In genomic region chr6:131116755-131117360, GRCh38 we compare ENCODE assay signal across 8 cellular contexts. TPM values are rescaled to one million over a fixed set of nuclear protein-coding genes. Genes with fewer than 3 reads are reported as not detected.
A peak's percentile ranks its signal among the peaks of the same experiment; 100 is the strongest.
DNase-seq lines count a peak whose midpoint lies in the region; ATAC-seq, FAIRE-seq and TF ChIP-seq lines count a peak whose summit lies in the region.

No MANE protein-coding gene starts in this region.

- peak; percentile 14 for DNase-seq in RCC 7860 (ENCODE audit: low spot score)
- peak; percentile 68 for DNase-seq in fibroblast of mammary gland (ENCODE audit: low read depth)
- no peak for DNase-seq in gastrocnemius medialis
- no peak for DNase-seq in activated naive CD4-positive, alpha-beta T cell treated with anti-CD3 and anti-CD28 coated beads, Interleukin-2, amount 50 U/mL, for 16 hours
- DNase-seq in NCI-H510A (lab: John Stamatoyannopoulos, UW) = no peak
- DNase-seq in hepatic stellate cell (ENCODE audit: low spot score) = no peak

- TF ChIP-seq POLR2A in gastrocnemius medialis (IDR thresholded peaks at IDR 0.05) = no peak

- H3K9me3 ChIP-seq in gastrocnemius medialis = no peaks in the 10 kb centered on the region

- H3K4me1 ChIP-seq in gastrocnemius medialis = no peaks in the 10 kb centered on the region

- H3K4me3 ChIP-seq in fibroblast of mammary gland (ENCODE audit: control insufficient read depth, low read depth, low read length) (no peak overlapping the region), gastrocnemius medialis (no peak overlapping the region)

- peak; percentile 90 for FAIRE-seq in RCC 7860 (lab: Jason Lieb, UNC)

- in situ Hi-C loops in gastrocnemius medialis (cut with MboI; ENCODE audit: low sequenced_read_pairs in 4 of 4) = loop anchor here (5.0 kb wide), 2 partner anchors 230 to 235 kb away; no protein-coding TSS in a partner anchor

- no peaks in the 10 kb centered on the region for H3K36me3 ChIP-seq in gastrocnemius medialis

- intact Hi-C loops in gastrocnemius medialis (cut with DNase I; ENCODE audit: low total_unique reads) = loop anchor here (1.0 to 5.0 kb wide), 2 partner anchors 50 to 231 kb away; no protein-coding TSS in a partner anchor

- peak; percentile 70 for ATAC-seq in GM21529 (IDR thresholded peaks at IDR 0.05; ENCODE audit: unreplicated experiment)
- ATAC-seq in gastrocnemius medialis = no peak

- H3K27me3 ChIP-seq in gastrocnemius medialis = no peaks in the 10 kb centered on the region

- TF ChIP-seq CTCF in C4-2B (conservative IDR thresholded peaks at IDR 0.05) = peak; percentile 74
- TF ChIP-seq CTCF in fibroblast of mammary gland (conservative IDR thresholded peaks at IDR 0.05; ENCODE audit: control insufficient read depth, insufficient read depth, low read depth, low read length) = peak; percentile 48
- peak; percentile 21 to 57 (median 39) for TF ChIP-seq CTCF in gastrocnemius medialis (IDR thresholded peaks at IDR 0.05 in 4 of 5, conservative IDR thresholded peaks at IDR 0.05 in 1 of 5)

- no peak overlapping the region for H3K27ac ChIP-seq in C4-2B
- H3K27ac ChIP-seq in gastrocnemius medialis = no peak overlapping the region

RNA-seq across cellular contexts. Expression of gene AKAP7, which starts 18.4 kb away (rescaled TPM):
- 10 to 100 TPM in 1 of 4 donors, 1 to 10 TPM in 3; 5.2 to 14.6 (median 7.5) TPM for total RNA-seq in gastrocnemius medialis

RNA-seq across cellular contexts. Expression of gene EPB41L2, which starts 53.8 kb away (rescaled TPM):
- 10 to 100 TPM; 11.6 to 24.0 (median 14.6) TPM for total RNA-seq in gastrocnemius medialis

Comparison
In these comparisons a context has a peak if more than half of its experiments do, and no peak if none do; other contexts are left out.
1. DNase-seq: peak in RCC 7860 (single experiment) and fibroblast of mammary gland (single experiment); none in gastrocnemius medialis (0 of 2), activated naive CD4-positive, alpha-beta T cell treated with anti-CD3 and anti-CD28 coated beads, Interleukin-2, amount 50 U/mL, for 16 hours (single experiment), NCI-H510A (single experiment) and hepatic stellate cell (single experiment).
2. Peak in every context shown above with its lines, with median percentiles within 50 percentile points of each other: CTCF ChIP-seq.